Comparison of ENCODE assay signal across 8 cellular contexts in the genomic region with DNA sequence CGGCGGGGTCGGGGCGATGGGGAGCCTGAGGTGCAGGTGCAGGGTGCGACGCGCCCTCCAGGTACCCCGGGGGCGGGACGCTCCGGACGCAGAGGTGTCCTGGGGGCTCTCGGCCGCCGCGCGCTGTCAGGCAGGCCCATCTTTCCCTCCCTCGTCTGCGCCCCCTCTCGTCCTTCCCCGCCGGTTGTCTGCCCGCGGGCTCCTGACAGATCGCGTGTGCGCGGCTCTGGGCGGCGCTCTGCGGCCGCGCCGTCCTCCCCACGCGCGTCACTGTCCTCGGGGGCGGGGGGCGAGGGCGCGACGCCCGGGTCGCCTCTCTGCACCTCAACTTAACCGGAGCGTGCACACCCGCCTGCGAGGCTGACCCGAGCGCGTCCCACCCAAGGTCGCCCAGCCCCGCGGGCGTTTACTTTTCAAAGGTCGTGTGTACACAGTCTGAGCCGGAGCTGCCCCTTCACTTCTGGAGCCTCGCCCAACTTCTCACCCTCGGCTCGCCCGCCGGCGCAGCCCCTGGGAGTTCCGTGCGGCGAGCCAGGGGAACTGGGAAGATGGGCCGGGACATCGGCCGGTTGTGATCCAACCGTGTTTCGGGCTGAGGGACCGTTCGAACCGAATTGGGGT. TPM values are rescaled to one million over a fixed set of nuclear protein-coding genes. Genes with fewer than 3 reads are reported as not detected.
DNase-seq lines count a peak whose midpoint lies in the region; ATAC-seq and TF ChIP-seq lines count a peak whose summit lies in the region.

No MANE protein-coding gene starts in this region.

- DNase-seq in NCI-H2029 (lab: John Stamatoyannopoulos, UW) (peak; percentile 59), NCI-H2029 treated with DMSO at 0.1 percent for 48 hours (lab: John Stamatoyannopoulos, UW) (no peak), HFF-Myc (ENCODE audit: extremely low read depth, low read depth) (no peak), MV-4-11 (lab: John Stamatoyannopoulos, UW) (peak; percentile 26), WERI-Rb-1 (peak; percentile 75), cerebellum (ENCODE audit: low spot score) (peak; percentile 69), left lobe of liver (ENCODE audit: low spot score) (peak; percentile 95)
- DNase-seq in stimulated activated CD4-positive, alpha-beta T cell treated with anti-CD3 and anti-CD28 coated beads, Interleukin-2, amount 100 ng/mL, for 4 hours (ENCODE audit: low read depth) = peak; percentile 46

- no peaks in the 10 kb centered on the region for H3K27me3 ChIP-seq in WERI-Rb-1 (ENCODE audit: insufficient read depth, low read depth, severe bottlenecking)

- peak overlapping the region; percentile 87 for H3K27ac ChIP-seq in WERI-Rb-1

- no peaks in the 10 kb centered on the region for H3K36me3 ChIP-seq in WERI-Rb-1

- peak; percentile 13 for TF ChIP-seq CTCF in HFF-Myc (IDR thresholded peaks at IDR 0.05; ENCODE audit: low read depth, low read length, missing control alignments)
- TF ChIP-seq CTCF in WERI-Rb-1 (IDR thresholded peaks at IDR 0.05; ENCODE audit: low read depth, low read length) = peak; percentile 53

- H3K9me3 ChIP-seq in WERI-Rb-1 (ENCODE audit: severe bottlenecking) = no peaks in the 10 kb centered on the region

- H3K4me3 ChIP-seq in HFF-Myc (replicated peaks; ENCODE audit: low read depth, low read length) = peak overlapping the region; percentile 87
- H3K4me3 ChIP-seq in WERI-Rb-1 (ENCODE audit: low read depth, low read length) = peak overlapping the region; percentile 76

- ATAC-seq in left lobe of liver = peak; percentile 74

RNA-seq across cellular contexts. Expression of a gene that starts 0.5 kb away (rescaled TPM):
- 23.0 TPM for total RNA-seq in cerebellum
- total RNA-seq in left lobe of liver = 60.0 TPM

Comparison
In these comparisons a context has a peak if more than half of its experiments do, and no peak if none do; other contexts are left out.
1. DNase-seq: peak in NCI-H2029 (single experiment), MV-4-11 (single experiment), WERI-Rb-1 (single experiment), cerebellum (single experiment), left lobe of liver (single experiment) and stimulated activated CD4-positive, alpha-beta T cell treated with anti-CD3 and anti-CD28 coated beads, Interleukin-2, amount 100 ng/mL, for 4 hours (single experiment); none in NCI-H2029 treated with DMSO at 0.1 percent for 48 hours (single experiment) and HFF-Myc (single experiment).